In the genomic region with DNA sequence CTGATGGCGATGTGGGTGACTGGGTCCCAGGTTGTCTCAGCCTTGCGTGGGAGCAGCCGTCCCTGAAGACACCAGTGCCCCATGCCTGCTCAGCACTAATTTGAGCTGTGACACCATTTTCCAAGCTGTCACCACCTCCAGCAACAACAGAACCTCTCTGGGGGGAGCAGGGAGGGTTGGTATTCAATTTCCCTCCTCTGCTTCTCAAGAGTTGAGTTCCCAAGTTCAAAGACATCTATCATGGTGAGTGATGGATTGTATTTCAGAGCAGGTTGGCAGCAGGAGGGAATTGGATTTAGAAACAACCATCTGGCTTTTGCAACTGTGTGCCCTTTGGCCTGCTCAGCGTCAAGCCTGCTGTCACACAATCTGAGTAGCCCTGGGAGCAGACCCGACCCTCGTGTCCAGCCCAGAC, we compare ENCODE assay signal across 16 cellular contexts. TPM values are rescaled to one million over a fixed set of nuclear protein-coding genes. Genes with fewer than 3 reads are reported as not detected.
A peak's percentile ranks its signal among the peaks of the same experiment; 100 is the strongest.
DNase-seq lines count a peak whose midpoint lies in the region; ATAC-seq and TF ChIP-seq lines count a peak whose summit lies in the region.
"Had no signal": no experiment of that assay in that cellular context is flagged by ENCODE, and none has a peak within 500 bp of the region (broad histone marks: within the 10 kb centered on the region; RNA-seq: fewer than 3 reads in every experiment).

No MANE protein-coding gene starts in this region.

- peaks cover 32% of the 10 kb centered on the region for H3K27me3 ChIP-seq in left ventricle myocardium inferior (ENCODE audit: low read depth)
- H3K27me3 ChIP-seq in OCI-LY3 (ENCODE audit: low read depth, low read length), result no peaks in the 10 kb centered on the region
- no peaks in the 10 kb centered on the region for H3K27me3 ChIP-seq in gastrocnemius medialis
- H3K27me3 ChIP-seq in tibial artery, result peaks cover 0 to 15% of the 10 kb centered on the region in 2 donors
- H3K27me3 ChIP-seq: Peyer's patch had no signal

- H3K36me3 ChIP-seq in left ventricle myocardium inferior (no peaks in the 10 kb centered on the region), OCI-LY3 (replicated peaks; ENCODE audit: low read depth, low read length) (no peaks in the 10 kb centered on the region), gastrocnemius medialis (no peaks in the 10 kb centered on the region), tibial artery (no peaks in the 10 kb centered on the region)
- H3K36me3 ChIP-seq: Peyer's patch had no signal

- H3K9me3 Mint-ChIP-seq in glutamatergic neuron (ENCODE audit: unreplicated experiment), result peaks cover 12% of the 10 kb centered on the region
- no peaks in the 10 kb centered on the region for H3K9me3 Mint-ChIP-seq in stimulated activated effector memory CD8-positive, alpha-beta T cell treated with anti-CD3 and anti-CD28 coated beads, Interleukin-12 subunit alpha, Interleukin-12 subunit beta, amount 100 ng/mL, for 72 hours

- in situ Hi-C loops in gastrocnemius medialis (cut with MboI; ENCODE audit: low sequenced_read_pairs in 4 of 4), result loop anchor here in 3 of 4 donors (10.0 to 25.0 kb wide), 4 partner anchors 148 to 525 kb away; no protein-coding TSS in a partner anchor

- H3K9ac ChIP-seq in OCI-LY3 (ENCODE audit: low read length), result no peak overlapping the region
- H3K9ac ChIP-seq: GM23248 had no signal

- H3K4me1 Mint-ChIP-seq in glutamatergic neuron (ENCODE audit: low read depth, unreplicated experiment), result peaks cover 38% of the 10 kb centered on the region
- H3K4me1 Mint-ChIP-seq in stimulated activated effector memory CD8-positive, alpha-beta T cell treated with anti-CD3 and anti-CD28 coated beads, Interleukin-12 subunit alpha, Interleukin-12 subunit beta, amount 100 ng/mL, for 72 hours, result peaks cover 11% of the 10 kb centered on the region

- no peak for TF ChIP-seq CTCF in left ventricle myocardium inferior (IDR thresholded peaks at IDR 0.05; ENCODE audit: borderline replicate concordance)
- no peak for TF ChIP-seq CTCF in OCI-LY3 (IDR thresholded peaks at IDR 0.05; ENCODE audit: low read depth, low read length)
- TF ChIP-seq CTCF in glutamatergic neuron (IDR thresholded peaks at IDR 0.05; ENCODE audit: partially characterized antibody, unreplicated experiment), result no peak
- TF ChIP-seq CTCF in gastrocnemius medialis (IDR thresholded peaks at IDR 0.05 in 4 of 5, conservative IDR thresholded peaks at IDR 0.05 in 1 of 5), result no peak
- TF ChIP-seq CTCF in tibial artery (IDR thresholded peaks at IDR 0.05), result no peak

- H3K4me2 ChIP-seq in OCI-LY3 (ENCODE audit: low read length), result peak overlapping the region; percentile 44; the same call in 1 of the 2 replicates

- H3K27ac ChIP-seq in left ventricle myocardium inferior (replicated peaks), result no peak overlapping the region
- no peak overlapping the region for H3K27ac ChIP-seq in OCI-LY3 (ENCODE audit: low read length)
- peak overlapping the region; percentile 56 to 77 (median 74) for H3K27ac ChIP-seq in gastrocnemius medialis
- H3K27ac ChIP-seq in tibial artery, result no peak overlapping the region
- H3K27ac ChIP-seq: GM23248, Peyer's patch, SK-N-MC had no signal

- no peaks in the 10 kb centered on the region for H3K36me3 Mint-ChIP-seq in glutamatergic neuron (ENCODE audit: unreplicated experiment)
- H3K36me3 Mint-ChIP-seq in stimulated activated effector memory CD8-positive, alpha-beta T cell treated with anti-CD3 and anti-CD28 coated beads, Interleukin-12 subunit alpha, Interleukin-12 subunit beta, amount 100 ng/mL, for 72 hours, result no peaks in the 10 kb centered on the region
- H3K36me3 Mint-ChIP-seq: CD4-positive, CD25-positive, alpha-beta regulatory T cell had no signal

- H3K4me3 ChIP-seq in left ventricle myocardium inferior (no peak overlapping the region), OCI-LY3 (ENCODE audit: low read length) (no peak overlapping the region), gastrocnemius medialis (no peak overlapping the region), tibial artery (no peak overlapping the region)
- H3K4me3 ChIP-seq: GM23248, Peyer's patch, SK-N-MC had no signal

- H3K27ac Mint-ChIP-seq in glutamatergic neuron (ENCODE audit: unreplicated experiment), result peak overlapping the region; percentile 89
- H3K27ac Mint-ChIP-seq in stimulated activated effector memory CD8-positive, alpha-beta T cell treated with anti-CD3 and anti-CD28 coated beads, Interleukin-12 subunit alpha, Interleukin-12 subunit beta, amount 100 ng/mL, for 72 hours, result no peak overlapping the region
- H3K27ac Mint-ChIP-seq: B cell; CD4-positive, CD25-positive, alpha-beta regulatory T cell had no signal

- H4K20me1 ChIP-seq in OCI-LY3 (ENCODE audit: insufficient read depth, low read length), result no peaks in the 10 kb centered on the region

- H2AFZ ChIP-seq in OCI-LY3 (ENCODE audit: low read depth, low read length), result peak overlapping the region; percentile 54; the same call in 1 of the 2 replicates
- H2AFZ ChIP-seq: GM23248 had no signal

- intact Hi-C loops in Right ventricle myocardium superior (cut with DNase I) (loop anchor here (5.0 kb wide), 1 partner anchor 523 kb away; no protein-coding TSS in a partner anchor), left ventricle myocardium inferior (cut with micrococcal nuclease) (no loop called here), gastrocnemius medialis (cut with DNase I; ENCODE audit: low total_unique reads) (loop anchor here (1.0 to 5.0 kb wide), 2 partner anchors 141 to 293 kb away; no protein-coding TSS in a partner anchor), tibial artery (cut with DNase I; ENCODE audit: low total_unique reads) (no loop called here)

- no peaks in the 10 kb centered on the region for H3K79me2 ChIP-seq in OCI-LY3 (ENCODE audit: low read length)

- DNase-seq in Right ventricle myocardium superior (no peak), left ventricle myocardium inferior (no peak), glutamatergic neuron (peak; percentile 51), gastrocnemius medialis (peak; percentile 33 to 52), tibial artery (no peak)
- DNase-seq in stimulated activated effector memory CD8-positive, alpha-beta T cell treated with anti-CD3 and anti-CD28 coated beads, Interleukin-12 subunit alpha, Interleukin-12 subunit beta, amount 100 ng/mL, for 72 hours (ENCODE audit: low spot score in 2 of 2), result no peak
- DNase-seq in stimulated activated CD4-positive, alpha-beta T cell treated with anti-CD3 and anti-CD28 coated beads, Interleukin-2, amount 100 ng/mL, for 24 hours, result no peak
- DNase-seq: DMS153, NCI-H2081 treated with DMSO at 0.1 percent for 48 hours, NCI-H510A treated with DMSO at 0.1 percent for 48 hours, Peyer's patch had no signal

- H3K4me1 ChIP-seq in left ventricle myocardium inferior, result no peaks in the 10 kb centered on the region
- H3K4me1 ChIP-seq in OCI-LY3 (ENCODE audit: low read length), result peaks cover 8% of the 10 kb centered on the region; the same call in 1 of the 2 replicates
- peaks cover 12 to 19% of the 10 kb centered on the region in 2 donors for H3K4me1 ChIP-seq in gastrocnemius medialis
- no peaks in the 10 kb centered on the region for H3K4me1 ChIP-seq in tibial artery
- H3K4me1 ChIP-seq: Peyer's patch had no signal

- ATAC-seq in Right ventricle myocardium superior (ENCODE audit: poor library complexity), result peak; percentile 22
- peak; percentile 79 to 89 for ATAC-seq in gastrocnemius medialis
- ATAC-seq in stimulated activated effector memory CD8-positive, alpha-beta T cell treated with anti-CD3 and anti-CD28 coated beads, Interleukin-12 subunit alpha, Interleukin-12 subunit beta, amount 100 ng/mL, for 72 hours, result no peak

- H3K27me3 Mint-ChIP-seq in glutamatergic neuron (ENCODE audit: unreplicated experiment), result peaks cover 6% of the 10 kb centered on the region

- peak overlapping the region; percentile 15 for H3K4me3 Mint-ChIP-seq in glutamatergic neuron (ENCODE audit: unreplicated experiment)
- no peak overlapping the region for H3K4me3 Mint-ChIP-seq in stimulated activated effector memory CD8-positive, alpha-beta T cell treated with anti-CD3 and anti-CD28 coated beads, Interleukin-12 subunit alpha, Interleukin-12 subunit beta, amount 100 ng/mL, for 72 hours
- H3K4me3 Mint-ChIP-seq: B cell; CD4-positive, CD25-positive, alpha-beta regulatory T cell had no signal

- TF ChIP-seq POLR2A in gastrocnemius medialis (IDR thresholded peaks at IDR 0.05), result no peak

- H3K9me3 ChIP-seq in left ventricle myocardium inferior (replicated peaks) (no peaks in the 10 kb centered on the region), OCI-LY3 (ENCODE audit: insufficient read depth, low read length) (no peaks in the 10 kb centered on the region), gastrocnemius medialis (no peaks in the 10 kb centered on the region), tibial artery (no peaks in the 10 kb centered on the region)
- H3K9me3 ChIP-seq: Peyer's patch had no signal

RNA-seq across cellular contexts. Expression of gene UQCRFS1, which starts 46.9 kb away (rescaled TPM):
- total RNA-seq in Right ventricle myocardium superior (167 TPM), left ventricle myocardium inferior (161 TPM), glutamatergic neuron (ENCODE audit: unreplicated experiment) (34.9 TPM), gastrocnemius medialis (100 to 1,000 TPM in 3 of 4 donors, 10 to 100 TPM in 1; 78.1 to 142 (median 106) TPM)

Comparison
In these comparisons a context has a peak if more than half of its experiments do, and no peak if none do; other contexts are left out.
1. intact Hi-C loops: an anchor here in Right ventricle myocardium superior (5.0 kb wide) and gastrocnemius medialis (1.0 to 5.0 kb wide); none called in left ventricle myocardium inferior and tibial artery.
2. DNase-seq: peak in glutamatergic neuron (single experiment) and gastrocnemius medialis (2 of 2); none in Right ventricle myocardium superior (single experiment), left ventricle myocardium inferior (single experiment), stimulated activated effector memory CD8-positive, alpha-beta T cell treated with anti-CD3 and anti-CD28 coated beads, Interleukin-12 subunit alpha, Interleukin-12 subunit beta, amount 100 ng/mL, for 72 hours (0 of 2), stimulated activated CD4-positive, alpha-beta T cell treated with anti-CD3 and anti-CD28 coated beads, Interleukin-2, amount 100 ng/mL, for 24 hours (0 of 2) and tibial artery (0 of 2).
3. H3K27ac ChIP-seq: peak in gastrocnemius medialis (4 of 4); none in left ventricle myocardium inferior (single experiment), OCI-LY3 (single experiment) and tibial artery (0 of 2).